8 cellular contexts compared by ENCODE assay signal in genomic region chr15:51093865-51094605, GRCh38. TPM values are rescaled to one million over a fixed set of nuclear protein-coding genes. Genes with fewer than 3 reads are reported as not detected.
DNase-seq lines count a peak whose midpoint lies in the region; ATAC-seq lines count a peak whose summit lies in the region.

No MANE protein-coding gene starts in this region.

- H3K4me3 ChIP-seq in adipocyte (ENCODE audit: low read length) (peak overlapping the region; percentile 82), iPS-15b (ENCODE audit: low read depth, low read length) (peak overlapping the region; percentile 62), skeletal muscle tissue (ENCODE audit: low read length in 3 of 3) (peak overlapping the region; percentile 58 to 70 (median 64))

- H3K4me3 Mint-ChIP-seq in activated CD4-positive, alpha-beta T cell treated with anti-CD3 and anti-CD28 coated beads, Interleukin-2, amount 10 ng/mL, durations not matched to agents 24 days and 14 days: peak overlapping the region; percentile 77

- no peaks in the 10 kb centered on the region for H3K9me3 Mint-ChIP-seq in activated CD4-positive, alpha-beta T cell treated with anti-CD3 and anti-CD28 coated beads, Interleukin-2, amount 10 ng/mL, durations not matched to agents 24 days and 14 days

- DNase-seq in activated CD4-positive, alpha-beta T cell treated with anti-CD3 and anti-CD28 coated beads, Interleukin-2, amount 10 ng/mL, durations not matched to agents 24 days and 14 days: peak; percentile 60
- DNase-seq in activated CD4-positive, alpha-beta T cell treated with anti-CD3 and anti-CD28 coated beads, Interleukin-2, amount 50 U/mL, for 4 hours: no peak
- DNase-seq in adipocyte (ENCODE audit: low read depth) (peak; percentile 50), GOT3 (lab: John Stamatoyannopoulos, UW) (no peak), NCI-H2029 (lab: John Stamatoyannopoulos, UW) (no peak)

- H3K36me3 Mint-ChIP-seq in activated CD4-positive, alpha-beta T cell treated with anti-CD3 and anti-CD28 coated beads, Interleukin-2, amount 10 ng/mL, durations not matched to agents 24 days and 14 days (ENCODE audit: low read depth): no peaks in the 10 kb centered on the region

- H3K4me1 ChIP-seq in adipocyte (ENCODE audit: control insufficient read depth, insufficient read depth, low read length): peaks cover 24% of the 10 kb centered on the region
- peaks cover 3% of the 10 kb centered on the region for H3K4me1 ChIP-seq in iPS-15b (ENCODE audit: control insufficient read depth, insufficient read depth, low read length)
- peaks cover 2 to 8% (median 6%) of the 10 kb centered on the region in 3 donors for H3K4me1 ChIP-seq in skeletal muscle tissue (ENCODE audit: control insufficient read depth in 3 of 3, insufficient read depth in 3 of 3, low read length in 3 of 3)

- H3K27ac ChIP-seq in skeletal muscle tissue (ENCODE audit: low read depth, low read length): no peak overlapping the region

- H3K9ac ChIP-seq in adipocyte (ENCODE audit: low read length) (peak overlapping the region; percentile 77), iPS-15b (ENCODE audit: low read depth, low read length) (no peak overlapping the region), skeletal muscle tissue (ENCODE audit: low read depth in 1 of 3, low read length in 3 of 3) (peak overlapping the region in 2 of 3 donors; percentile 34 to 52)

- ATAC-seq in HG03571 (IDR thresholded peaks at IDR 0.05; ENCODE audit: unreplicated experiment): no peak

- peaks cover 83% of the 10 kb centered on the region for H3K27me3 Mint-ChIP-seq in activated CD4-positive, alpha-beta T cell treated with anti-CD3 and anti-CD28 coated beads, Interleukin-2, amount 10 ng/mL, durations not matched to agents 24 days and 14 days

- peaks cover 12% of the 10 kb centered on the region for H3K4me1 Mint-ChIP-seq in activated CD4-positive, alpha-beta T cell treated with anti-CD3 and anti-CD28 coated beads, Interleukin-2, amount 10 ng/mL, durations not matched to agents 24 days and 14 days

- no peaks in the 10 kb centered on the region for H3K27me3 ChIP-seq in adipocyte (replicated peaks; ENCODE audit: control insufficient read depth, insufficient read depth, low read length)
- H3K27me3 ChIP-seq in iPS-15b (ENCODE audit: control insufficient read depth, insufficient read depth, low read length): peaks cover 81% of the 10 kb centered on the region
- H3K27me3 ChIP-seq in skeletal muscle tissue (ENCODE audit: control insufficient read depth in 3 of 3, insufficient read depth in 3 of 3, low read length in 3 of 3): peaks cover 0 to 28% (median 21%) of the 10 kb centered on the region in 3 donors

- intact Hi-C loops in activated CD4-positive, alpha-beta T cell treated with anti-CD3 and anti-CD28 coated beads, Interleukin-2, amount 10 ng/mL, durations not matched to agents 24 days and 14 days (cut with micrococcal nuclease): no loop called here

- H3K27ac Mint-ChIP-seq in activated CD4-positive, alpha-beta T cell treated with anti-CD3 and anti-CD28 coated beads, Interleukin-2, amount 10 ng/mL, durations not matched to agents 24 days and 14 days: no peak overlapping the region

- no peaks in the 10 kb centered on the region for H3K9me3 ChIP-seq in adipocyte (ENCODE audit: control insufficient read depth, low read length)
- no peaks in the 10 kb centered on the region for H3K9me3 ChIP-seq in iPS-15b (ENCODE audit: control insufficient read depth, insufficient read depth, low read length)
- no peaks in the 10 kb centered on the region for H3K9me3 ChIP-seq in skeletal muscle tissue (ENCODE audit: control insufficient read depth in 3 of 3, low read length in 3 of 3)

- H3K36me3 ChIP-seq in adipocyte (ENCODE audit: control insufficient read depth, insufficient read depth, low read length, severe bottlenecking) (no peaks in the 10 kb centered on the region), iPS-15b (ENCODE audit: control insufficient read depth, insufficient read depth, low read length) (no peaks in the 10 kb centered on the region), skeletal muscle tissue (ENCODE audit: control insufficient read depth in 3 of 3, insufficient read depth in 3 of 3, low read length in 3 of 3) (no peaks in the 10 kb centered on the region)

RNA-seq across cellular contexts. Expression of gene TNFAIP8L3, which starts 0.7 kb away (rescaled TPM):
- 0.52 and 0.77 TPM in 2 replicates for total RNA-seq in activated CD4-positive, alpha-beta T cell treated with anti-CD3 and anti-CD28 coated beads, Interleukin-2, amount 10 ng/mL, durations not matched to agents 24 days and 14 days
- 2.1 TPM for total RNA-seq in skeletal muscle tissue

Comparison
In these comparisons a context has a peak if more than half of its experiments do, and no peak if none do; other contexts are left out.
1. DNase-seq: peak in activated CD4-positive, alpha-beta T cell treated with anti-CD3 and anti-CD28 coated beads, Interleukin-2, amount 10 ng/mL, durations not matched to agents 24 days and 14 days (single experiment) and adipocyte (single experiment); none in activated CD4-positive, alpha-beta T cell treated with anti-CD3 and anti-CD28 coated beads, Interleukin-2, amount 50 U/mL, for 4 hours (0 of 2), GOT3 (single experiment) and NCI-H2029 (single experiment).
2. Peak in every context shown above with its lines, with median percentiles within 50 percentile points of each other: H3K4me3 ChIP-seq.